In the genomic region with DNA sequence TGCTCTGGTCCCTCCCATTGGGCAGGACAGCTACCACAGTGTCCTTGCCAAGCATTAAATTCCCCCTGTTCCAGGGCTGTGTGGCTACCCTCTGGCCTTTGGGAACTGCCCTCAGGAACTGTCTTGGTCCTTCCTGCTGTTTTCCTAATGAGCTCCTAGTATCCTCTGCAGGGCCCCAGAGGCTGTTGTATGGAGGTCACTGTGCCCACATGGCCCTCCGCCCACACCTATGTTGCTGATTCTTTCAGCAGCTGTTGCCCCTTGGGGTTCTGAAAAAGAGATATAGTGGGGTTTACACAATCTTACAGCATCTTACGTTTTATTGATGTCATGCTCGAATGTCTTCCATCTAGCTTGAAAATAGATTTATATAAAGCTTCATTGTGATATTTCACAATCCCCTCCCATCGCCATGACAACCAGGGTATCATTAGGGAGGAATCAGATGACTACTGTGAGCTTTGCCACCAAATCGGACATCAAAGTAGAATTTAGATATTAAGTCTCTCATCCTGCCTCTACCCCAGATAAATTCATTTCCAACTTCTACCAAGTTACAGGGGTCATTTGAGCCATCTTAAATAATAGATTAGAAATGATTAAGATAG, we compare ENCODE assay signal across 26 cellular contexts.
DNase-seq lines count a peak whose midpoint lies in the region; ATAC-seq, FAIRE-seq and TF ChIP-seq lines count a peak whose summit lies in the region.
"Had no signal": no experiment of that assay in that cellular context is flagged by ENCODE, and none has a peak within 500 bp of the region (broad histone marks: within the 10 kb centered on the region; RNA-seq: fewer than 3 reads in every experiment).

No MANE protein-coding gene starts in this region.

- H3K4me1 ChIP-seq in right atrium auricular region (peaks cover 0 to 34% of the 10 kb centered on the region in 2 donors), K562 (replicated peaks in 1 of 2; ENCODE audit: control insufficient read depth in 2 of 2, insufficient read depth in 2 of 2, low read length in 2 of 2) (no peaks in the 10 kb centered on the region), upper lobe of left lung (peaks cover 0 to under 1% (median under 1%) of the 10 kb centered on the region in 4 donors), gastrocnemius medialis (peaks cover 0 to 5% of the 10 kb centered on the region in 2 donors)
- H3K4me1 ChIP-seq: prostate gland had no signal

- H3K9me3 ChIP-seq in right atrium auricular region (no peaks in the 10 kb centered on the region), K562 (replicated peaks; ENCODE audit: control insufficient read depth, insufficient read depth, low read depth, low read length) (no peaks in the 10 kb centered on the region), upper lobe of left lung (no peaks in the 10 kb centered on the region), gastrocnemius medialis (no peaks in the 10 kb centered on the region)
- H3K9me3 ChIP-seq: prostate gland, tibial nerve had no signal

- WGBS in K562 (ENCODE audit: insufficient coverage, low coverage, missing lambda C conversion rate) = 2% methylated on average over 5 of the region's 5 CpGs
- 82 to 87% methylated on average over 5 of the region's 5 CpGs for WGBS in upper lobe of left lung, 2 donors

- CTCF ChIA-PET in K562 (lab: Yijun Ruan, JAX; ENCODE audit: low intra/inter-chr PET ratio) = no interaction called here

- peak overlapping the region in 1 of 2 donors; percentile 18 for H3K27ac ChIP-seq in right atrium auricular region
- no peak overlapping the region for H3K27ac ChIP-seq in K562 (ENCODE audit: extremely low read depth, low read depth, low read length)
- no peak overlapping the region for H3K27ac ChIP-seq in upper lobe of left lung
- no peak overlapping the region for H3K27ac ChIP-seq in gastrocnemius medialis
- H3K27ac ChIP-seq: prostate gland, RWPE1 had no signal

- no peaks in the 10 kb centered on the region for H3K27me3 ChIP-seq in right atrium auricular region
- peaks cover 0 to 7% of the 10 kb centered on the region in 2 experiments; a peak in 3 of 5 replicates for H3K27me3 ChIP-seq in K562 (ENCODE audit: control insufficient read depth in 2 of 2, insufficient read depth in 2 of 2, low read length in 2 of 2)
- H3K27me3 ChIP-seq in upper lobe of left lung = no peaks in the 10 kb centered on the region
- no peaks in the 10 kb centered on the region for H3K27me3 ChIP-seq in gastrocnemius medialis
- H3K27me3 ChIP-seq: tibial nerve had no signal

- H3K36me3 ChIP-seq in right atrium auricular region (no peaks in the 10 kb centered on the region), K562 (ENCODE audit: control insufficient read depth, insufficient read depth, low read length) (no peaks in the 10 kb centered on the region), upper lobe of left lung (no peaks in the 10 kb centered on the region), gastrocnemius medialis (no peaks in the 10 kb centered on the region)
- H3K36me3 ChIP-seq: prostate gland, tibial nerve had no signal

- H2AFZ ChIP-seq in K562 (ENCODE audit: low read depth, low read length) = no peak overlapping the region

- TF ChIP-seq POLR2A in K562 (conservative IDR thresholded peaks at IDR 0.05) (no peak), upper lobe of left lung (IDR thresholded peaks at IDR 0.05) (no peak), gastrocnemius medialis (IDR thresholded peaks at IDR 0.05) (no peak)

- intact Hi-C loops in Right ventricle myocardium superior (cut with DNase I) = no loop called here
- intact Hi-C loops in K562 (cut with micrococcal nuclease) = no loop called here
- intact Hi-C loops in gastrocnemius medialis (cut with DNase I; ENCODE audit: low total_unique reads) = no loop called here

- no peaks in the 10 kb centered on the region for H3K9me1 ChIP-seq in K562 (ENCODE audit: control insufficient read depth, insufficient read depth, low read length)

- DNase-seq in Right ventricle myocardium superior = no peak
- DNase-seq in right atrium auricular region (ENCODE audit: low spot score) = no peak
- no peak for DNase-seq in K562 (ENCODE audit: extremely low read depth in 1 of 4, low spot score in 3 of 4)
- DNase-seq in iPS-NIHi11 (ENCODE audit: low spot score) = peak; percentile 19
- no peak for DNase-seq in upper lobe of left lung
- DNase-seq in DMS79 (lab: John Stamatoyannopoulos, UW) = no peak
- no peak for DNase-seq in gastrocnemius medialis
- DNase-seq: activated CD4-positive, alpha-beta T cell treated with anti-CD3 and anti-CD28 coated beads for 1 hour; activated CD8-positive, alpha-beta T cell treated with anti-CD3 and anti-CD28 coated beads for 36 hours; activated effector memory CD4-positive, alpha-beta T cell treated with Interleukin-2 at 50 U/mL for 16 hours; aorta; CD8-positive, alpha-beta memory T cell; central memory CD4-positive, alpha-beta T cell; DMS 273 treated with DMSO at 0.1 percent for 48 hours; GOT3; mammary epithelial cell; NCI-H1092 treated with DMSO at 0.1 percent for 48 hours; NCI-H1930; stimulated activated CD8-positive, alpha-beta memory T cell treated with anti-CD3 and anti-CD28 coated beads, Interleukin-4, amount 100 ng/mL, for 48 hours; T-helper 17 cell had no signal

- no TSS peak for BruUV-seq in K562 (replicated peaks; lab: Mats Ljungman, UMichigan)

- H3K4me3 ChIP-seq in right atrium auricular region (no peak overlapping the region), K562 (no peak overlapping the region), upper lobe of left lung (no peak overlapping the region), gastrocnemius medialis (no peak overlapping the region)
- H3K4me3 ChIP-seq: prostate gland, tibial nerve had no signal

- no peaks in the 10 kb centered on the region; the same call in 1 of the 2 replicates for H4K20me1 ChIP-seq in K562 (replicated peaks; ENCODE audit: control insufficient read depth, insufficient read depth, low read length)

- TF ChIP-seq CTCF in right atrium auricular region (IDR thresholded peaks at IDR 0.05) (no peak), K562 (IDR thresholded peaks at IDR 0.05 in 2 of 3, conservative IDR thresholded peaks at IDR 0.05 in 1 of 3; ENCODE audit: insufficient read depth in 2 of 3, low read depth in 1 of 3, low read length in 3 of 3) (no peak), upper lobe of left lung (IDR thresholded peaks at IDR 0.05) (no peak), gastrocnemius medialis (IDR thresholded peaks at IDR 0.05 in 4 of 5, conservative IDR thresholded peaks at IDR 0.05 in 1 of 5) (no peak)

- POLR2A ChIA-PET in K562 (lab: Yijun Ruan, JAX) = interaction anchor here (0.6 kb wide), 1 partner anchor 43 kb away, joined by 3 read pairs; no protein-coding TSS in a partner anchor

- no peak overlapping the region for H3K4me2 ChIP-seq in K562 (ENCODE audit: insufficient read depth, low read length)

- H3K9ac ChIP-seq in K562 (ENCODE audit: insufficient read depth in 1 of 2, low read depth in 2 of 2, low read length in 2 of 2) = no peak overlapping the region

- FAIRE-seq in K562 (lab: Jason Lieb, UNC) = no peak
- FAIRE-seq: GM12892 had no signal

- ATAC-seq in Right ventricle myocardium superior (ENCODE audit: poor library complexity) (peak; percentile 16), K562 (no peak), upper lobe of left lung (ENCODE audit: low FRiP score in 2 of 2) (peak; percentile 9 to 30), gastrocnemius medialis (no peak), GM18861 (IDR thresholded peaks at IDR 0.05; ENCODE audit: unreplicated experiment) (no peak)
- ATAC-seq: activated CD8-positive, alpha-beta T cell treated with anti-CD3 and anti-CD28 coated beads for 36 hours; SK-N-SH treated with all-trans-retinoic acid at 6 μM for 48 hours; T-helper 17 cell had no signal

- TF ChIP-seq RAD21 in K562 (CRISPR knock-in tag; conservative IDR thresholded peaks at IDR 0.05 in 1 of 2, IDR thresholded peaks at IDR 0.05 in 1 of 2) = no peak

- H3K79me2 ChIP-seq in K562 (ENCODE audit: control insufficient read depth, insufficient read depth, low read length) = no peaks in the 10 kb centered on the region

- TF ChIP-seq EP300 in K562 (IDR thresholded peaks at IDR 0.05; ENCODE audit: low read length) = no peak
- no peak for TF ChIP-seq EP300 in upper lobe of left lung (IDR thresholded peaks at IDR 0.05)

- in situ Hi-C loops in K562 (cut with MboI) (no loop called here), gastrocnemius medialis (cut with MboI; ENCODE audit: low sequenced_read_pairs in 4 of 4) (no loop called here)

TF ChIP-seq in K562, 482 proteins besides CTCF, POLR2A, EP300 and RAD21:
- TF ChIP-seq, protein P1, sequence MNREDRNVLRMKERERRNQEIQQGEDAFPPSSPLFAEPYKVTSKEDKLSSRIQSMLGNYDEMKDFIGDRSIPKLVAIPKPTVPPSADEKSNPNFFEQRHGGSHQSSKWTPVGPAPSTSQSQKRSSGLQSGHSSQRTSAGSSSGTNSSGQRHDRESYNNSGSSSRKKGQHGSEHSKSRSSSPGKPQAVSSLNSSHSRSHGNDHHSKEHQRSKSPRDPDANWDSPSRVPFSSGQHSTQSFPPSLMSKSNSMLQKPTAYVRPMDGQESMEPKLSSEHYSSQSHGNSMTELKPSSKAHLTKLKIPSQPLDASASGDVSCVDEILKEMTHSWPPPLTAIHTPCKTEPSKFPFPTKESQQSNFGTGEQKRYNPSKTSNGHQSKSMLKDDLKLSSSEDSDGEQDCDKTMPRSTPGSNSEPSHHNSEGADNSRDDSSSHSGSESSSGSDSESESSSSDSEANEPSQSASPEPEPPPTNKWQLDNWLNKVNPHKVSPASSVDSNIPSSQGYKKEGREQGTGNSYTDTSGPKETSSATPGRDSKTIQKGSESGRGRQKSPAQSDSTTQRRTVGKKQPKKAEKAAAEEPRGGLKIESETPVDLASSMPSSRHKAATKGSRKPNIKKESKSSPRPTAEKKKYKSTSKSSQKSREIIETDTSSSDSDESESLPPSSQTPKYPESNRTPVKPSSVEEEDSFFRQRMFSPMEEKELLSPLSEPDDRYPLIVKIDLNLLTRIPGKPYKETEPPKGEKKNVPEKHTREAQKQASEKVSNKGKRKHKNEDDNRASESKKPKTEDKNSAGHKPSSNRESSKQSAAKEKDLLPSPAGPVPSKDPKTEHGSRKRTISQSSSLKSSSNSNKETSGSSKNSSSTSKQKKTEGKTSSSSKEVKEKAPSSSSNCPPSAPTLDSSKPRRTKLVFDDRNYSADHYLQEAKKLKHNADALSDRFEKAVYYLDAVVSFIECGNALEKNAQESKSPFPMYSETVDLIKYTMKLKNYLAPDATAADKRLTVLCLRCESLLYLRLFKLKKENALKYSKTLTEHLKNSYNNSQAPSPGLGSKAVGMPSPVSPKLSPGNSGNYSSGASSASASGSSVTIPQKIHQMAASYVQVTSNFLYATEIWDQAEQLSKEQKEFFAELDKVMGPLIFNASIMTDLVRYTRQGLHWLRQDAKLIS (CRISPR knock-in tag; IDR thresholded peaks at IDR 0.05) = no peak
- TF ChIP-seq CBX8 (IDR thresholded peaks at IDR 0.05; ENCODE audit: borderline replicate concordance, extremely low read depth, low read depth, low read length, poor library complexity, severe bottlenecking) (no peak), CEBPB (tag; IDR thresholded peaks at IDR 0.05) (0 out of 2 replicates have a peak, but pooled peaks have one; percentile 18), RFX1 (IDR thresholded peaks at IDR 0.05) (peak; percentile 52; the same call in 1 of the 2 replicates)

Comparison
In these comparisons a context has a peak if more than half of its experiments do, and no peak if none do; other contexts are left out.
1. ATAC-seq: peak in Right ventricle myocardium superior (single experiment) and upper lobe of left lung (2 of 2); none in K562 (single experiment), gastrocnemius medialis (0 of 2) and GM18861 (single experiment).